In the genomic region with DNA sequence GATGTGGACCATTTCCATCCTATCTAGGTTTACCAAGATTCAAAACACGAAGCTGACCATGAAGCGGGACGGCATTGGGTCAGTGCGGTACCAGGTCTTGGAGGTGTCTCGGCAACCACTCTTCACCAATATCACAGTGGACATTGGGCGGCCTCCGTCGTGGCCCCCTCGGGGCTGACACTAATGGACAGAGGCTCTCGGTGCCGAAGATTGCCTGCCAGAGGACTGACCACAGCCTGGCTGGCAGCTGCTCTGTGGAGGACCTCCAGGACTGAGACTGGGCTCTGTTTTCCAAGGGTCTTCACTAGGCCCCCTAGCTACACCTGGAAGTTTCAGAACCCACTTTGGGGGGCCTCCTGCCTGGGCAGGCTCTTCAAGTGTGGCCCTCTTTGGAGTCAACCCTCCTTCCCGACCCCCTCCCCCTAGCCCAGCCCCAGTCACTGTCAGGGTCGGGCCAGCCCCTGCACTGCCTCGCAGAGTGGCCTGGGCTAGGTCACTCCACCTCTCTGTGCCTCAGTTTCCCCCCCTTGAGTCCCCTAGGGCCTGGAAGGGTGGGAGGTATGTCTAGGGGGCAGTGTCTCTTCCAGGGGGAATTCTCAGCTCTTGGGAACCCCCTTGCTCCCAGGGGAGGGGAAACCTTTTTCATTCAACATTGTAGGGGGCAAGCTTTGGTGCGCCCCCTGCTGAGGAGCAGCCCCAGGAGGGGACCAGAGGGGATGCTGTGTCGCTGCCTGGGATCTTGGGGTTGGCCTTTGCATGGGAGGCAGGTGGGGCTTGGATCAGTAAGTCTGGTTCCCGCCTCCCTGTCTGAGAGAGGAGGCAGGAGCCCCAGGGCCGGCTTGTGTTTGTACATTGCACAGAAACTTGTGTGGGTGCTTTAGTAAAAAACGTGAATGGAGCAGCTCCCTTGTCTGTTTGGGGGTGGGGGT, we compare ENCODE assay signal across 8 cellular contexts. TPM values are rescaled to one million over a fixed set of nuclear protein-coding genes. Genes with fewer than 3 reads are reported as not detected.
DNase-seq lines count a peak whose midpoint lies in the region; ATAC-seq and TF ChIP-seq lines count a peak whose summit lies in the region.

No MANE protein-coding gene starts in this region.

- POLR2A ChIA-PET in activated CD8-positive, alpha-beta T cell treated with anti-CD3 and anti-CD28 coated beads for 36 hours (lab: Charles Lee), result interaction anchor here (1.1 to 2.6 kb wide), 5 partner anchors 13 to 56 kb away, joined by 3 to 13 read pairs (median 3); partner anchors contain the start of gene ATP6V0B

- intact Hi-C loops in activated CD8-positive, alpha-beta T cell treated with anti-CD3 and anti-CD28 coated beads for 36 hours (cut with micrococcal nuclease), result no loop called here

- H3K4me3 ChIP-seq in iPS-11a (ENCODE audit: low read depth, low read length), result peak overlapping the region; percentile 58

- H3K27me3 Mint-ChIP-seq in activated CD8-positive, alpha-beta T cell treated with anti-CD3 and anti-CD28 coated beads for 36 hours, result no peaks in the 10 kb centered on the region
- H3K27me3 Mint-ChIP-seq in stimulated activated naive CD8-positive, alpha-beta T cell treated with anti-CD3 and anti-CD28 coated beads, Interleukin-15, amount 100 ng/mL, for 72 hours, result no peaks in the 10 kb centered on the region

- ATAC-seq in activated CD8-positive, alpha-beta T cell treated with anti-CD3 and anti-CD28 coated beads for 36 hours, result no peak
- no peak for ATAC-seq in stimulated activated naive CD8-positive, alpha-beta T cell treated with anti-CD3 and anti-CD28 coated beads, Interleukin-15, amount 100 ng/mL, for 72 hours
- ATAC-seq in HG02642 (IDR thresholded peaks at IDR 0.05; ENCODE audit: poor library complexity, unreplicated experiment), result no peak
- no peak for ATAC-seq in GM19452 (IDR thresholded peaks at IDR 0.05; ENCODE audit: unreplicated experiment)

- CTCF ChIA-PET in activated CD8-positive, alpha-beta T cell treated with anti-CD3 and anti-CD28 coated beads for 36 hours (lab: Charles Lee), result interaction anchor here (0.9 to 4.7 kb wide), 7 partner anchors 15 to 227 kb away, joined by 3 to 29 read pairs (median 5); partner anchors contain the start of gene ATP6V0B

- H3K9me3 Mint-ChIP-seq in activated CD8-positive, alpha-beta T cell treated with anti-CD3 and anti-CD28 coated beads for 36 hours, result no peaks in the 10 kb centered on the region
- no peaks in the 10 kb centered on the region for H3K9me3 Mint-ChIP-seq in stimulated activated naive CD8-positive, alpha-beta T cell treated with anti-CD3 and anti-CD28 coated beads, Interleukin-15, amount 100 ng/mL, for 72 hours

- peaks cover 12% of the 10 kb centered on the region for H3K4me1 Mint-ChIP-seq in activated CD8-positive, alpha-beta T cell treated with anti-CD3 and anti-CD28 coated beads for 36 hours (ENCODE audit: low read depth)
- peaks cover 28% of the 10 kb centered on the region for H3K4me1 Mint-ChIP-seq in stimulated activated naive CD8-positive, alpha-beta T cell treated with anti-CD3 and anti-CD28 coated beads, Interleukin-15, amount 100 ng/mL, for 72 hours

- H3K36me3 Mint-ChIP-seq in activated CD8-positive, alpha-beta T cell treated with anti-CD3 and anti-CD28 coated beads for 36 hours (ENCODE audit: low read depth), result peaks cover 4% of the 10 kb centered on the region

- TF ChIP-seq CTCF in activated CD8-positive, alpha-beta T cell treated with anti-CD3 and anti-CD28 coated beads for 36 hours (IDR thresholded peaks at IDR 0.05), result no peak

- peak overlapping the region; percentile 59 for H3K27ac Mint-ChIP-seq in activated CD8-positive, alpha-beta T cell treated with anti-CD3 and anti-CD28 coated beads for 36 hours
- no peak overlapping the region for H3K27ac Mint-ChIP-seq in stimulated activated naive CD8-positive, alpha-beta T cell treated with anti-CD3 and anti-CD28 coated beads, Interleukin-15, amount 100 ng/mL, for 72 hours

- peak overlapping the region; percentile 80 for H3K4me3 Mint-ChIP-seq in activated CD8-positive, alpha-beta T cell treated with anti-CD3 and anti-CD28 coated beads for 36 hours
- H3K4me3 Mint-ChIP-seq in stimulated activated naive CD8-positive, alpha-beta T cell treated with anti-CD3 and anti-CD28 coated beads, Interleukin-15, amount 100 ng/mL, for 72 hours, result peak overlapping the region; percentile 93 to 97

- DNase-seq in NCI-H748 (lab: John Stamatoyannopoulos, UW; ENCODE audit: unreplicated experiment) (peak; percentile 55), NCI-H748 treated with DMSO at 0.1 percent for 48 hours (lab: John Stamatoyannopoulos, UW) (no peak), cerebellar nuclear complex (lab: John Stamatoyannopoulos, UW) (no peak)
- DNase-seq in activated CD8-positive, alpha-beta T cell treated with anti-CD3 and anti-CD28 coated beads for 36 hours, result no peak
- no peak for DNase-seq in stimulated activated naive CD8-positive, alpha-beta T cell treated with anti-CD3 and anti-CD28 coated beads, Interleukin-15, amount 100 ng/mL, for 72 hours

RNA-seq across cellular contexts. Expression of gene CCDC24, which starts 0.9 kb away (rescaled TPM):
- 1 to 10 TPM; 1.4 to 1.8 TPM for total RNA-seq in activated CD8-positive, alpha-beta T cell treated with anti-CD3 and anti-CD28 coated beads for 36 hours

RNA-seq across cellular contexts. Expression of gene B4GALT2, which starts 11.5 kb away (rescaled TPM):
- total RNA-seq in activated CD8-positive, alpha-beta T cell treated with anti-CD3 and anti-CD28 coated beads for 36 hours, result 10 to 100 TPM; 35.4 to 35.5 TPM

RNA-seq across cellular contexts. Expression of gene ATP6V0B, which starts 15.8 kb away (rescaled TPM):
- total RNA-seq in activated CD8-positive, alpha-beta T cell treated with anti-CD3 and anti-CD28 coated beads for 36 hours, result 10 to 100 TPM; 67.6 to 75.5 TPM

RNA-seq across cellular contexts. Expression of gene DPH2, which starts 20.7 kb away (rescaled TPM):
- 10 to 100 TPM; 29.6 to 34.1 TPM for total RNA-seq in activated CD8-positive, alpha-beta T cell treated with anti-CD3 and anti-CD28 coated beads for 36 hours

RNA-seq across cellular contexts. Expression of gene SLC6A9, which starts 40.7 kb away (rescaled TPM):
- total RNA-seq in activated CD8-positive, alpha-beta T cell treated with anti-CD3 and anti-CD28 coated beads for 36 hours, result 1 to 10 TPM; 6.5 to 7.4 TPM
